Comparison of ENCODE assay signal across 8 cellular contexts in genomic region chr9:114681594-114682332, GRCh38. TPM values are rescaled to one million over a fixed set of nuclear protein-coding genes. Genes with fewer than 3 reads are reported as not detected.
DNase-seq lines count a peak whose midpoint lies in the region; ATAC-seq and TF ChIP-seq lines count a peak whose summit lies in the region.

A gene with protein sequence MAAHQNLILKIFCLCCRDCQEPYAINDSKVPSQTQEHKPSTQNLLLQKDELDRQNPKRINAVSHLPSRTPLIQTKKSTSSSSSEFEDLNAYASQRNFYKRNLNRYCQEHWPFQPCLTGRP (minus strand): TSS chr9:114682192. CDS start chr9:114671723, 10,469 bp downstream.

- H3K9me3 ChIP-seq in mucosa of descending colon = no peaks in the 10 kb centered on the region

- DNase-seq in BJ (ENCODE audit: low read depth) = no peak
- DNase-seq in GM19240 (ENCODE audit: insufficient read length, low spot score) = peak; percentile 39
- peak; percentile 77 for DNase-seq in NCI-H82 (lab: John Stamatoyannopoulos, UW)
- DNase-seq in activated CD4-positive, alpha-beta T cell treated with anti-CD3 and anti-CD28 coated beads, Interleukin-2, amount 50 U/mL, for 24 hours (ENCODE audit: low read depth in 1 of 2, low spot score in 1 of 2) = peak; percentile 52 to 85
- peak; percentile 33 for DNase-seq in effector CD8-positive, alpha-beta T cell (lab: John Stamatoyannopoulos, UW)
- peak; percentile 59 to 90 (median 63) for DNase-seq in mucosa of descending colon
- DNase-seq in stimulated activated CD8-positive, alpha-beta memory T cell treated with anti-CD3 and anti-CD28 coated beads, Interleukin-7, amount 100 ng/mL, for 48 hours (ENCODE audit: extremely low read depth in 1 of 2, low read depth in 1 of 2) = peak; percentile 49 to 76

- intact Hi-C loops in mucosa of descending colon (cut with DNase I, micrococcal nuclease) = loop anchor here in 1 of 2 donors (2.0 to 10.0 kb wide), 2 partner anchors 233 to 333 kb away; no protein-coding TSS in a partner anchor

- CTCF ChIA-PET in BJ (lab: Yijun Ruan, JAX) = interaction anchor here (0.7 to 9.9 kb wide), 37 partner anchors 11 to 340 kb away, joined by 3 to 195 read pairs (median 5); partner anchors contain the start of gene TNFSF8

- no peaks in the 10 kb centered on the region for H3K4me1 ChIP-seq in mucosa of descending colon (ENCODE audit: low read depth)

- ATAC-seq in HG03432 (IDR thresholded peaks at IDR 0.05; ENCODE audit: unreplicated experiment) (peak; percentile 92), mucosa of descending colon (peak; percentile 99)

- no peaks in the 10 kb centered on the region; the same call in 1 of the 2 replicates for H3K27me3 ChIP-seq in BJ (ENCODE audit: control insufficient read depth, insufficient read depth, low read length)

- H3K4me3 ChIP-seq in BJ (ENCODE audit: low read depth, low read length) (no peak within 1 kb of the TSS), mucosa of descending colon (no peak within 1 kb of the TSS)

- TF ChIP-seq CTCF in BJ (IDR thresholded peaks at IDR 0.05; ENCODE audit: insufficient read depth, low read depth, low read length) = peak; percentile 82
- TF ChIP-seq CTCF in mucosa of descending colon (IDR thresholded peaks at IDR 0.05) = peak; percentile 57

- H3K36me3 ChIP-seq in BJ (ENCODE audit: control insufficient read depth, insufficient read depth, low read length) (no peaks in the 10 kb centered on the region), mucosa of descending colon (ENCODE audit: low read depth) (no peaks in the 10 kb centered on the region)

- POLR2A ChIA-PET in BJ (lab: Charles Lee) = no interaction called here

RNA-seq across cellular contexts. Expression of the gene that starts here (rescaled TPM):
- polyA plus RNA-seq in BJ (2011; rRNA removed) = not detected in 2 replicates
- polyA minus RNA-seq in BJ (2011; rRNA and poly(A)+ RNA removed) = not detected in 2 replicates
- not detected for total RNA-seq in mucosa of descending colon

Comparison
In these comparisons a context has a peak if more than half of its experiments do, and no peak if none do; other contexts are left out.
1. Peak in DNase-seq and ATAC-seq in mucosa of descending colon; RNA of the gene not detected or under 1 TPM.